9 cellular contexts compared by ENCODE assay signal in the genomic region with DNA sequence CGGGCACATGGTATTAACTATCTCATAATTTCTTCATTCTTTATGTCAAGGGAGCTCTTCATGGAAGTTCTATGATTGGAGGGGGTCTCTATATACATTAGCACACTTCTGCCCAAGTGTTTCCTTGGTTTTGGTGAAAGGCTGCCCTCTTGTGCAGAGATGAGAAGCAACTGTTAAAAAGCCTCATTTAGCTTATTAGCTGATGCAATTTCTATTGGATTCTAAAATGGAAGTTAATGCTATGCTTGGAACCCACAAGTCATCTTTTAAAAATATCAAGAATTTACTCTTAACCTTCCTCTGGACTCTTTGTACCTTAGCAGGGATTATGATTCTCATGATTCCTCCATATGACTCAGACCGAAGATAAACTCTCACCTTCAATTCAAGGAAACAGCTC.
DNase-seq lines count a peak whose midpoint lies in the region; ATAC-seq and TF ChIP-seq lines count a peak whose summit lies in the region.
"Had no signal": no experiment of that assay in that cellular context is flagged by ENCODE, and none has a peak within 500 bp of the region (broad histone marks: within the 10 kb centered on the region; RNA-seq: fewer than 3 reads in every experiment).

No MANE protein-coding gene starts in this region.

- DNase-seq in DMS 273 (lab: John Stamatoyannopoulos, UW; ENCODE audit: unreplicated experiment), result peak; percentile 57
- no peak for DNase-seq in DMS 273 treated with DMSO at 0.1 percent for 48 hours (lab: John Stamatoyannopoulos, UW)
- peak; percentile 22 for DNase-seq in NCI-H446 treated with DMSO at 0.1 percent for 48 hours (lab: John Stamatoyannopoulos, UW)
- no peak for DNase-seq in endodermal cell
- peak; percentile 11 for DNase-seq in pulmonary artery endothelial cell (ENCODE audit: low read depth, low spot score)
- DNase-seq in activated CD4-positive, alpha-beta T cell treated with anti-CD3 and anti-CD28 coated beads for 4 hours, result no peak
- DNase-seq in uterus, result no peak

- H3K9me3 Mint-ChIP-seq in endodermal cell, result peaks cover 6% of the 10 kb centered on the region

- H3K27me3 Mint-ChIP-seq in endodermal cell (ENCODE audit: insufficient read depth), result no peaks in the 10 kb centered on the region

- ATAC-seq in GM19463 (IDR thresholded peaks at IDR 0.05; ENCODE audit: unreplicated experiment), result no peak

- H3K27ac ChIP-seq in endodermal cell (ENCODE audit: low read depth, low read length) (no peak overlapping the region), uterus (no peak overlapping the region)
- H3K27ac ChIP-seq: HL-60 had no signal

- H3K4me1 Mint-ChIP-seq in endodermal cell, result peaks cover 4% of the 10 kb centered on the region

- H3K4me1 ChIP-seq in endodermal cell (ENCODE audit: control insufficient read depth, insufficient read depth, low read length), result no peaks in the 10 kb centered on the region
- no peaks in the 10 kb centered on the region for H3K4me1 ChIP-seq in uterus

- H3K9ac ChIP-seq in endodermal cell (ENCODE audit: extremely low read depth, low read length, poor library complexity, severe bottlenecking), result no peak overlapping the region

- H3K36me3 ChIP-seq in endodermal cell (ENCODE audit: control insufficient read depth, insufficient read depth, low read length) (no peaks in the 10 kb centered on the region), uterus (no peaks in the 10 kb centered on the region)

- 100% methylated on average over 1 of the region's 2 CpGs; no CpG with 5 or more reads in 1 of the 2 experiments for WGBS in endodermal cell (ENCODE audit: insufficient coverage in 1 of 2, insufficient read length in 1 of 2), 2 experiments

- peaks cover 7% of the 10 kb centered on the region for H3K9me3 ChIP-seq in endodermal cell (ENCODE audit: control insufficient read depth, low read length)
- H3K9me3 ChIP-seq in uterus, result no peaks in the 10 kb centered on the region

- peak; percentile 76 for TF ChIP-seq CTCF in endodermal cell (conservative IDR thresholded peaks at IDR 0.05)
- no peak for TF ChIP-seq CTCF in uterus (IDR thresholded peaks at IDR 0.05)

- intact Hi-C loops in uterus (cut with DNase I; ENCODE audit: low total_unique reads), result no loop called here

- H3K36me3 Mint-ChIP-seq in endodermal cell (ENCODE audit: low read depth), result no peaks in the 10 kb centered on the region

- no peak overlapping the region for H3K4me3 ChIP-seq in endodermal cell (ENCODE audit: low read length)
- no peak overlapping the region for H3K4me3 ChIP-seq in uterus

- H3K27me3 ChIP-seq in endodermal cell (ENCODE audit: control insufficient read depth, insufficient read depth, low read length, poor library complexity, severe bottlenecking) (no peaks in the 10 kb centered on the region), uterus (no peaks in the 10 kb centered on the region)

- no peak overlapping the region for H3K4me3 Mint-ChIP-seq in endodermal cell

- no peak overlapping the region for H3K27ac Mint-ChIP-seq in endodermal cell

- TF ChIP-seq POLR2A in uterus (IDR thresholded peaks at IDR 0.05), result no peak

Comparison
In these comparisons a context has a peak if more than half of its experiments do, and no peak if none do; other contexts are left out.
1. DNase-seq: peak in DMS 273 (single experiment), NCI-H446 treated with DMSO at 0.1 percent for 48 hours (single experiment) and pulmonary artery endothelial cell (single experiment); none in DMS 273 treated with DMSO at 0.1 percent for 48 hours (single experiment), endodermal cell (single experiment), activated CD4-positive, alpha-beta T cell treated with anti-CD3 and anti-CD28 coated beads for 4 hours (0 of 2) and uterus (0 of 2).